In genomic region chrX:143994206-143994605, GRCh38 we compare ENCODE assay signal across 19 cellular contexts.
"Had no signal": no experiment of that assay in that cellular context is flagged by ENCODE, and none has a peak within 500 bp of the region (broad histone marks: within the 10 kb centered on the region; RNA-seq: fewer than 3 reads in every experiment).

No MANE protein-coding gene starts in this region.

- H3K4me3 ChIP-seq: ovary, skin epidermis, thoracic aorta, uterus had no signal

- H3K27me3 ChIP-seq: ovary, uterus had no signal

- H3K36me3 Mint-ChIP-seq: activated CD4-positive, alpha-beta memory T cell treated with anti-CD3 and anti-CD28 coated beads for 36 hours; activated naive CD8-positive, alpha-beta T cell treated with anti-CD3 and anti-CD28 coated beads, Interleukin-2, amount 10 ng/mL, durations not matched to agents 7 days and 5 days had no signal

- DNase-seq: activated CD4-positive, alpha-beta memory T cell treated with anti-CD3 and anti-CD28 coated beads for 36 hours; activated CD4-positive, alpha-beta T cell treated with anti-CD3 and anti-CD28 coated beads for 1 hour; activated gamma-delta T cell treated with Interleukin-2 at 50 U/mL for 16 hours; activated naive CD8-positive, alpha-beta T cell treated with anti-CD3 and anti-CD28 coated beads, Interleukin-2, amount 10 ng/mL, durations not matched to agents 7 days and 5 days; activated T-cell treated with anti-CD3 and anti-CD28 coated beads, Interleukin-2, amount 50 U/mL, for 72 hours; aorta; caudate nucleus; cortex of kidney; effector CD8-positive, alpha-beta T cell; head of caudate nucleus; ovary; retina; stimulated activated CD4-positive, alpha-beta T cell treated with anti-CD3 and anti-CD28 coated beads, Interleukin-4, amount 100 ng/mL, for 4 hours; stimulated activated naive CD8-positive, alpha-beta T cell treated with anti-CD3 and anti-CD28 coated beads, Interleukin-15, amount 100 ng/mL, for 72 hours; T-helper 9 cell; uterus had no signal

- H3K27ac Mint-ChIP-seq: activated CD4-positive, alpha-beta memory T cell treated with anti-CD3 and anti-CD28 coated beads for 36 hours; activated naive CD8-positive, alpha-beta T cell treated with anti-CD3 and anti-CD28 coated beads, Interleukin-2, amount 10 ng/mL, durations not matched to agents 7 days and 5 days; activated T-cell treated with anti-CD3 and anti-CD28 coated beads, Interleukin-2, amount 50 U/mL, for 72 hours; stimulated activated naive CD8-positive, alpha-beta T cell treated with anti-CD3 and anti-CD28 coated beads, Interleukin-15, amount 100 ng/mL, for 72 hours had no signal

- H3K4me1 ChIP-seq: uterus had no signal

- H3K27me3 Mint-ChIP-seq: activated CD4-positive, alpha-beta memory T cell treated with anti-CD3 and anti-CD28 coated beads for 36 hours; activated naive CD8-positive, alpha-beta T cell treated with anti-CD3 and anti-CD28 coated beads, Interleukin-2, amount 10 ng/mL, durations not matched to agents 7 days and 5 days; stimulated activated naive CD8-positive, alpha-beta T cell treated with anti-CD3 and anti-CD28 coated beads, Interleukin-15, amount 100 ng/mL, for 72 hours had no signal

- H3K4me1 Mint-ChIP-seq: activated naive CD8-positive, alpha-beta T cell treated with anti-CD3 and anti-CD28 coated beads, Interleukin-2, amount 10 ng/mL, durations not matched to agents 7 days and 5 days; neural crest cell; stimulated activated naive CD8-positive, alpha-beta T cell treated with anti-CD3 and anti-CD28 coated beads, Interleukin-15, amount 100 ng/mL, for 72 hours had no signal

- H3K4me3 Mint-ChIP-seq: activated CD4-positive, alpha-beta memory T cell treated with anti-CD3 and anti-CD28 coated beads for 36 hours; activated naive CD8-positive, alpha-beta T cell treated with anti-CD3 and anti-CD28 coated beads, Interleukin-2, amount 10 ng/mL, durations not matched to agents 7 days and 5 days; activated T-cell treated with anti-CD3 and anti-CD28 coated beads, Interleukin-2, amount 50 U/mL, for 72 hours; neural crest cell; stimulated activated naive CD8-positive, alpha-beta T cell treated with anti-CD3 and anti-CD28 coated beads, Interleukin-15, amount 100 ng/mL, for 72 hours had no signal

- H3K9me3 ChIP-seq: ovary, thoracic aorta had no signal

- H3K27ac ChIP-seq: ovary, skin epidermis, thoracic aorta, uterus had no signal

- H3K36me3 ChIP-seq: ovary, thoracic aorta, uterus had no signal
